Comparison of ENCODE assay signal across 2 cellular contexts in the genomic region with DNA sequence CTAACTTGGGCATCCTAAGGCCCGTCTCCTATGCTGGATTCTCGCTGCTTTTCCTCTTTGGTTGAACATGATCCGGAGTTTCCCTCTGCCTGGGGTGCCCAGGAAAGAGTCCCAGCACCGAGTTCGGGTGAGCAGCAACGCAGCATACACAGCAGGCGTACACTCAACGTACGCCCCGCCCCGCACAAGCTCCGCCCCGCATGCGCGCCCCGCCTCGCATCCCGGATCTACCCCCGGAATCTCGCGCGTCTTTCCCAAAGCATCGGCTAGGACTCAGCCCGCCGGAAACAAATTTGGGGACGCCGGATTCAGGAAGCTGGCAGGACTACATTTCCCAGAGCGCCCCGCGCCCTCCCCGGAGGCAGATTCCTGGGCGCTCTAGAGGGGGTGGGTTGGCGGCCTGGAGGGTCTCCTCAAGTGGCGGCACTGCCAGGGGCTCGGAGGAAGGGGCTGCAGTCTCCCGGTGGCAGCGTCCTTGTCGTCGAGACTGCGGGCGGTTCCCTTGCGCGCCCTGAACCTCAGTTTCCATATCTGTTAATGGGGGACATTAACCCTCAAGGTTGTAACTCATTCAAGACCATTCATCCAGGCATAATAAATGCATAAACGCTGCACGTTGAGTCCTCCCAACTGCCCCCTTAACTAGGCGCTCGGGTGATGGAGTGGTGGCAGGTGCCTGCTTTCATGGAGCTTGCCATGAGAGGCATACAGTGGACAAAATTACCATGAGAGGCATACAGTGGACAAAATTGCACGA.
TF ChIP-seq lines count a peak whose summit lies in the region.

No MANE protein-coding gene starts in this region.

TF ChIP-seq in HCT116, 20 proteins besides CTCF, POLR2A, EP300 and RAD21 (continued from another document):
- TF ChIP-seq, protein P1, sequence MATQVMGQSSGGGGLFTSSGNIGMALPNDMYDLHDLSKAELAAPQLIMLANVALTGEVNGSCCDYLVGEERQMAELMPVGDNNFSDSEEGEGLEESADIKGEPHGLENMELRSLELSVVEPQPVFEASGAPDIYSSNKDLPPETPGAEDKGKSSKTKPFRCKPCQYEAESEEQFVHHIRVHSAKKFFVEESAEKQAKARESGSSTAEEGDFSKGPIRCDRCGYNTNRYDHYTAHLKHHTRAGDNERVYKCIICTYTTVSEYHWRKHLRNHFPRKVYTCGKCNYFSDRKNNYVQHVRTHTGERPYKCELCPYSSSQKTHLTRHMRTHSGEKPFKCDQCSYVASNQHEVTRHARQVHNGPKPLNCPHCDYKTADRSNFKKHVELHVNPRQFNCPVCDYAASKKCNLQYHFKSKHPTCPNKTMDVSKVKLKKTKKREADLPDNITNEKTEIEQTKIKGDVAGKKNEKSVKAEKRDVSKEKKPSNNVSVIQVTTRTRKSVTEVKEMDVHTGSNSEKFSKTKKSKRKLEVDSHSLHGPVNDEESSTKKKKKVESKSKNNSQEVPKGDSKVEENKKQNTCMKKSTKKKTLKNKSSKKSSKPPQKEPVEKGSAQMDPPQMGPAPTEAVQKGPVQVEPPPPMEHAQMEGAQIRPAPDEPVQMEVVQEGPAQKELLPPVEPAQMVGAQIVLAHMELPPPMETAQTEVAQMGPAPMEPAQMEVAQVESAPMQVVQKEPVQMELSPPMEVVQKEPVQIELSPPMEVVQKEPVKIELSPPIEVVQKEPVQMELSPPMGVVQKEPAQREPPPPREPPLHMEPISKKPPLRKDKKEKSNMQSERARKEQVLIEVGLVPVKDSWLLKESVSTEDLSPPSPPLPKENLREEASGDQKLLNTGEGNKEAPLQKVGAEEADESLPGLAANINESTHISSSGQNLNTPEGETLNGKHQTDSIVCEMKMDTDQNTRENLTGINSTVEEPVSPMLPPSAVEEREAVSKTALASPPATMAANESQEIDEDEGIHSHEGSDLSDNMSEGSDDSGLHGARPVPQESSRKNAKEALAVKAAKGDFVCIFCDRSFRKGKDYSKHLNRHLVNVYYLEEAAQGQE (IDR thresholded peaks at IDR 0.05; ENCODE audit: low read depth), result no peak
- TF ChIP-seq, protein P2, sequence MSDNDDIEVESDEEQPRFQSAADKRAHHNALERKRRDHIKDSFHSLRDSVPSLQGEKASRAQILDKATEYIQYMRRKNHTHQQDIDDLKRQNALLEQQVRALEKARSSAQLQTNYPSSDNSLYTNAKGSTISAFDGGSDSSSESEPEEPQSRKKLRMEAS (IDR thresholded peaks at IDR 0.05), result peak; percentile 59; the same call in 1 of the 2 replicates
- TF ChIP-seq, protein P3, sequence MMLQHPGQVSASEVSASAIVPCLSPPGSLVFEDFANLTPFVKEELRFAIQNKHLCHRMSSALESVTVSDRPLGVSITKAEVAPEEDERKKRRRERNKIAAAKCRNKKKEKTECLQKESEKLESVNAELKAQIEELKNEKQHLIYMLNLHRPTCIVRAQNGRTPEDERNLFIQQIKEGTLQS (IDR thresholded peaks at IDR 0.05), result no peak
- TF ChIP-seq SRF (IDR thresholded peaks at IDR 0.05; ENCODE audit: low read depth) (peak; percentile 66; the same call in 1 of the 2 replicates), CBX3 (IDR thresholded peaks at IDR 0.05; ENCODE audit: low read depth) (0 out of 2 replicates have a peak, but pooled peaks have one; percentile 26), EGR1 (IDR thresholded peaks at IDR 0.05; ENCODE audit: low read depth) (no peak), EZH2 (IDR thresholded peaks at IDR 0.05) (no peak), ZFX (IDR thresholded peaks at IDR 0.05) (no peak), FOSL1 (IDR thresholded peaks at IDR 0.05; ENCODE audit: low read depth) (no peak), CEBPB (IDR thresholded peaks at IDR 0.05; ENCODE audit: low read depth) (no peak), JUND (IDR thresholded peaks at IDR 0.05) (no peak), TCF7L2 (IDR thresholded peaks at IDR 0.05; ENCODE audit: borderline replicate concordance, extremely low read depth, insufficient read depth, insufficient read length) (no peak), SIN3A (IDR thresholded peaks at IDR 0.05; ENCODE audit: low read depth) (no peak), YY1 (IDR thresholded peaks at IDR 0.05; ENCODE audit: extremely low read depth, insufficient replicate concordance, low read depth, low read length) (peak; percentile 58), SP1 (IDR thresholded peaks at IDR 0.05; ENCODE audit: low read depth) (peak; percentile 63; the same call in 1 of the 2 replicates), ZNF274 (IDR thresholded peaks at IDR 0.05; ENCODE audit: low read depth, low read length) (no peak), POLR2AphosphoS5 (IDR thresholded peaks at IDR 0.05; ENCODE audit: low read depth, low read length) (peak; percentile 98)
- TF ChIP-seq, protein P4, sequence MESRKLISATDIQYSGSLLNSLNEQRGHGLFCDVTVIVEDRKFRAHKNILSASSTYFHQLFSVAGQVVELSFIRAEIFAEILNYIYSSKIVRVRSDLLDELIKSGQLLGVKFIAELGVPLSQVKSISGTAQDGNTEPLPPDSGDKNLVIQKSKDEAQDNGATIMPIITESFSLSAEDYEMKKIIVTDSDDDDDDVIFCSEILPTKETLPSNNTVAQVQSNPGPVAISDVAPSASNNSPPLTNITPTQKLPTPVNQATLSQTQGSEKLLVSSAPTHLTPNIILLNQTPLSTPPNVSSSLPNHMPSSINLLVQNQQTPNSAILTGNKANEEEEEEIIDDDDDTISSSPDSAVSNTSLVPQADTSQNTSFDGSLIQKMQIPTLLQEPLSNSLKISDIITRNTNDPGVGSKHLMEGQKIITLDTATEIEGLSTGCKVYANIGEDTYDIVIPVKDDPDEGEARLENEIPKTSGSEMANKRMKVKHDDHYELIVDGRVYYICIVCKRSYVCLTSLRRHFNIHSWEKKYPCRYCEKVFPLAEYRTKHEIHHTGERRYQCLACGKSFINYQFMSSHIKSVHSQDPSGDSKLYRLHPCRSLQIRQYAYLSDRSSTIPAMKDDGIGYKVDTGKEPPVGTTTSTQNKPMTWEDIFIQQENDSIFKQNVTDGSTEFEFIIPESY (IDR thresholded peaks at IDR 0.05; ENCODE audit: extremely low read depth, insufficient replicate concordance, low read length), result peak; percentile 95

TF ChIP-seq in SK-N-SH treated with all-trans-retinoic acid at 6 μM for 48 hours, 23 proteins besides CTCF, POLR2A, EP300 and RAD21 (continued from another document):
- TF ChIP-seq, protein P5, sequence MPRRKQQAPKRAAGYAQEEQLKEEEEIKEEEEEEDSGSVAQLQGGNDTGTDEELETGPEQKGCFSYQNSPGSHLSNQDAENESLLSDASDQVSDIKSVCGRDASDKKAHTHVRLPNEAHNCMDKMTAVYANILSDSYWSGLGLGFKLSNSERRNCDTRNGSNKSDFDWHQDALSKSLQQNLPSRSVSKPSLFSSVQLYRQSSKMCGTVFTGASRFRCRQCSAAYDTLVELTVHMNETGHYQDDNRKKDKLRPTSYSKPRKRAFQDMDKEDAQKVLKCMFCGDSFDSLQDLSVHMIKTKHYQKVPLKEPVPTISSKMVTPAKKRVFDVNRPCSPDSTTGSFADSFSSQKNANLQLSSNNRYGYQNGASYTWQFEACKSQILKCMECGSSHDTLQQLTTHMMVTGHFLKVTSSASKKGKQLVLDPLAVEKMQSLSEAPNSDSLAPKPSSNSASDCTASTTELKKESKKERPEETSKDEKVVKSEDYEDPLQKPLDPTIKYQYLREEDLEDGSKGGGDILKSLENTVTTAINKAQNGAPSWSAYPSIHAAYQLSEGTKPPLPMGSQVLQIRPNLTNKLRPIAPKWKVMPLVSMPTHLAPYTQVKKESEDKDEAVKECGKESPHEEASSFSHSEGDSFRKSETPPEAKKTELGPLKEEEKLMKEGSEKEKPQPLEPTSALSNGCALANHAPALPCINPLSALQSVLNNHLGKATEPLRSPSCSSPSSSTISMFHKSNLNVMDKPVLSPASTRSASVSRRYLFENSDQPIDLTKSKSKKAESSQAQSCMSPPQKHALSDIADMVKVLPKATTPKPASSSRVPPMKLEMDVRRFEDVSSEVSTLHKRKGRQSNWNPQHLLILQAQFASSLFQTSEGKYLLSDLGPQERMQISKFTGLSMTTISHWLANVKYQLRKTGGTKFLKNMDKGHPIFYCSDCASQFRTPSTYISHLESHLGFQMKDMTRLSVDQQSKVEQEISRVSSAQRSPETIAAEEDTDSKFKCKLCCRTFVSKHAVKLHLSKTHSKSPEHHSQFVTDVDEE (CRISPR knock-in tag; IDR thresholded peaks at IDR 0.05), result no peak
- TF ChIP-seq, protein P6, sequence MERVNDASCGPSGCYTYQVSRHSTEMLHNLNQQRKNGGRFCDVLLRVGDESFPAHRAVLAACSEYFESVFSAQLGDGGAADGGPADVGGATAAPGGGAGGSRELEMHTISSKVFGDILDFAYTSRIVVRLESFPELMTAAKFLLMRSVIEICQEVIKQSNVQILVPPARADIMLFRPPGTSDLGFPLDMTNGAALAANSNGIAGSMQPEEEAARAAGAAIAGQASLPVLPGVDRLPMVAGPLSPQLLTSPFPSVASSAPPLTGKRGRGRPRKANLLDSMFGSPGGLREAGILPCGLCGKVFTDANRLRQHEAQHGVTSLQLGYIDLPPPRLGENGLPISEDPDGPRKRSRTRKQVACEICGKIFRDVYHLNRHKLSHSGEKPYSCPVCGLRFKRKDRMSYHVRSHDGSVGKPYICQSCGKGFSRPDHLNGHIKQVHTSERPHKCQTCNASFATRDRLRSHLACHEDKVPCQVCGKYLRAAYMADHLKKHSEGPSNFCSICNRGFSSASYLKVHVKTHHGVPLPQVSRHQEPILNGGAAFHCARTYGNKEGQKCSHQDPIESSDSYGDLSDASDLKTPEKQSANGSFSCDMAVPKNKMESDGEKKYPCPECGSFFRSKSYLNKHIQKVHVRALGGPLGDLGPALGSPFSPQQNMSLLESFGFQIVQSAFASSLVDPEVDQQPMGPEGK (CRISPR knock-in tag; IDR thresholded peaks at IDR 0.05; ENCODE audit: borderline replicate concordance), result no peak
- TF ChIP-seq BACH2 (CRISPR knock-in tag; IDR thresholded peaks at IDR 0.05; ENCODE audit: borderline replicate concordance) (no peak), ZNF565 (CRISPR knock-in tag; conservative IDR thresholded peaks at IDR 0.05; ENCODE audit: low read depth) (no peak)
